ENCODE assay signal across 9 cellular contexts in genomic region chr2:191539068-191539467, GRCh38.
DNase-seq lines count a peak whose midpoint lies in the region; ATAC-seq and TF ChIP-seq lines count a peak whose summit lies in the region.
"Had no signal": no experiment of that assay in that cellular context is flagged by ENCODE, and none has a peak within 500 bp of the region (broad histone marks: within the 10 kb centered on the region; RNA-seq: fewer than 3 reads in every experiment).

No MANE protein-coding gene starts in this region.

- H4K20me1 ChIP-seq in OCI-LY3 (ENCODE audit: insufficient read depth, low read length): no peaks in the 10 kb centered on the region

- no peak overlapping the region for H3K27ac Mint-ChIP-seq in osteocyte (ENCODE audit: unreplicated experiment)
- H3K27ac Mint-ChIP-seq: stimulated activated naive CD8-positive, alpha-beta T cell treated with anti-CD3 and anti-CD28 coated beads, Interleukin-15, Interleukin-2, amounts not matched to agents 100 ng/mL and 50 ng/mL, for 24 hours had no signal

- CTCF ChIA-PET in AG04450 (lab: Charles Lee): interaction anchor here (0.5 to 5.1 kb wide), 48 partner anchors 9 to 1807 kb away, joined by 3 to 40 read pairs (median 4); no protein-coding TSS in a partner anchor

- ATAC-seq in GM21423 (IDR thresholded peaks at IDR 0.05; ENCODE audit: unreplicated experiment): no peak

- H3K9me3 ChIP-seq in AG04450 (ENCODE audit: control insufficient read depth, insufficient read depth, low read length) (no peaks in the 10 kb centered on the region), OCI-LY3 (ENCODE audit: insufficient read depth, low read length) (0 out of 2 replicates have a peak, but pooled peaks cover 3% of the 10 kb centered on the region)

- no peaks in the 10 kb centered on the region for H3K79me2 ChIP-seq in OCI-LY3 (ENCODE audit: low read length)

- no peak overlapping the region for H3K4me2 ChIP-seq in OCI-LY3 (ENCODE audit: low read length)

- H3K9me3 Mint-ChIP-seq in osteocyte (ENCODE audit: unreplicated experiment): no peaks in the 10 kb centered on the region
- H3K9me3 Mint-ChIP-seq: stimulated activated naive CD8-positive, alpha-beta T cell treated with anti-CD3 and anti-CD28 coated beads, Interleukin-15, Interleukin-2, amounts not matched to agents 100 ng/mL and 50 ng/mL, for 24 hours had no signal

- no peaks in the 10 kb centered on the region for H3K36me3 Mint-ChIP-seq in osteocyte (ENCODE audit: unreplicated experiment)

- POLR2A ChIA-PET in AG04450 (lab: Yijun Ruan, JAX): interaction anchor here (0.7 kb wide), 1 partner anchor 654 kb away, joined by 3 read pairs; no protein-coding TSS in a partner anchor

- H2AFZ ChIP-seq in OCI-LY3 (ENCODE audit: low read depth, low read length): no peak overlapping the region

- H3K36me3 ChIP-seq in OCI-LY3 (replicated peaks; ENCODE audit: low read depth, low read length): no peaks in the 10 kb centered on the region

- no peak overlapping the region for H3K4me3 ChIP-seq in AG04450 (ENCODE audit: low read depth, low read length)
- H3K4me3 ChIP-seq in OCI-LY3 (ENCODE audit: low read length): no peak overlapping the region

- H3K9ac ChIP-seq in OCI-LY3 (ENCODE audit: low read length): no peak overlapping the region

- H3K27me3 Mint-ChIP-seq in osteocyte (ENCODE audit: unreplicated experiment): no peaks in the 10 kb centered on the region
- H3K27me3 Mint-ChIP-seq: stimulated activated naive CD8-positive, alpha-beta T cell treated with anti-CD3 and anti-CD28 coated beads, Interleukin-15, Interleukin-2, amounts not matched to agents 100 ng/mL and 50 ng/mL, for 24 hours had no signal

- peaks cover 8% of the 10 kb centered on the region for H3K4me1 Mint-ChIP-seq in osteocyte (ENCODE audit: unreplicated experiment)

- H3K27ac ChIP-seq in AG04450 (ENCODE audit: low read depth, low read length) (no peak overlapping the region), OCI-LY3 (ENCODE audit: low read length) (no peak overlapping the region), caudate nucleus (ENCODE audit: low read depth, low read length) (no peak overlapping the region)

- peaks cover 11% of the 10 kb centered on the region; the same call in 1 of the 2 replicates for H3K4me1 ChIP-seq in OCI-LY3 (ENCODE audit: low read length)

- peaks cover 4% of the 10 kb centered on the region for H3K27me3 ChIP-seq in AG04450 (ENCODE audit: control insufficient read depth, insufficient read depth, low read length)
- H3K27me3 ChIP-seq in OCI-LY3 (ENCODE audit: low read depth, low read length): no peaks in the 10 kb centered on the region

- no peak overlapping the region for H3K4me3 Mint-ChIP-seq in osteocyte (ENCODE audit: unreplicated experiment)
- H3K4me3 Mint-ChIP-seq: stimulated activated naive CD8-positive, alpha-beta T cell treated with anti-CD3 and anti-CD28 coated beads, Interleukin-15, Interleukin-2, amounts not matched to agents 100 ng/mL and 50 ng/mL, for 24 hours had no signal

- DNase-seq in AG04450 (ENCODE audit: low read depth, low spot score) (no peak), GM03348 (ENCODE audit: low spot score) (peak; percentile 67), cerebellar cortex (ENCODE audit: low spot score) (peak; percentile 7), osteocyte (ENCODE audit: extremely low spot score, unreplicated experiment) (no peak), activated gamma-delta T cell (lab: John Stamatoyannopoulos, UW) (no peak), caudate nucleus (lab: John Stamatoyannopoulos, UW) (no peak)

- TF ChIP-seq CTCF in AG04450 (IDR thresholded peaks at IDR 0.05; ENCODE audit: low read depth, low read length) (peak; percentile 76), OCI-LY3 (IDR thresholded peaks at IDR 0.05; ENCODE audit: low read depth, low read length) (peak; percentile 71), osteocyte (IDR thresholded peaks at IDR 0.05) (peak; percentile 64)

Comparison
In these comparisons a context has a peak if more than half of its experiments do, and no peak if none do; other contexts are left out.
1. DNase-seq: peak in GM03348 (single experiment) and cerebellar cortex (single experiment); none in AG04450 (single experiment), osteocyte (single experiment), activated gamma-delta T cell (single experiment) and caudate nucleus (0 of 61).
2. Peak in every context shown above with its lines, with median percentiles within 50 percentile points of each other: CTCF ChIP-seq.